1 cellular context compared by ENCODE assay signal in the genomic region with DNA sequence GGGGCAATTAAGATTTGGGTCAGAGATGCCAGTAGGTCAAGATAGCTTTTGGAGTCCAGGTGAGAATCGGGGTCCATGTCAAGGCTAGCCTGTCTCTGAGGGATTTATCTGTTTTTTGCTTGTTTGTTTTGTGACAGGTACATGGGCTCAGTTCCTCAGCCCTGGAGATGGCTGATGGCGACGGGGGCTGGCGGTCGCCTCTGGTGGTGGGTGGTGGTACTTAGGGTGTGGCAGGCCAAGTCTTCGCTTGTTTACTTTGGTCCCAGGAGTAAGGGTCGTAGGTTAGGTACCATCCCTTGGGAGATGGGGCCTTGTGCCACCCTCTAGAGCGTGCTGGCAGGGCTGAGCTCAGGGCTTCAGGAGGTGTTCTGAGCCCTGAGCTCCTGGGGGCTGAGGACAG.
TF ChIP-seq lines count a peak whose summit lies in the region.

No MANE protein-coding gene starts in this region.

TF ChIP-seq in IMR-90, 13 proteins besides CTCF, POLR2A, EP300 and RAD21:
- TF ChIP-seq CHD1 (IDR thresholded peaks at IDR 0.05; ENCODE audit: low read depth, low read length) (no peak), MXI1 (IDR thresholded peaks at IDR 0.05; ENCODE audit: borderline replicate concordance, low read depth, low read length) (no peak), SMC3 (IDR thresholded peaks at IDR 0.05; ENCODE audit: low read depth, low read length) (no peak), BHLHE40 (IDR thresholded peaks at IDR 0.05; ENCODE audit: low read depth, low read length) (no peak), CEBPB (IDR thresholded peaks at IDR 0.05; ENCODE audit: low read depth, low read length) (no peak), FOS (IDR thresholded peaks at IDR 0.05; ENCODE audit: low read depth, low read length) (no peak), RCOR1 (IDR thresholded peaks at IDR 0.05; ENCODE audit: insufficient replicate concordance, low read length) (no peak), MAFK (IDR thresholded peaks at IDR 0.05; ENCODE audit: low read depth, low read length) (no peak), RFX5 (IDR thresholded peaks at IDR 0.05; ENCODE audit: low read depth, low read length) (no peak), NFE2L2 (IDR thresholded peaks at IDR 0.05; ENCODE audit: low read depth, low read length) (no peak)
- TF ChIP-seq, protein P1, sequence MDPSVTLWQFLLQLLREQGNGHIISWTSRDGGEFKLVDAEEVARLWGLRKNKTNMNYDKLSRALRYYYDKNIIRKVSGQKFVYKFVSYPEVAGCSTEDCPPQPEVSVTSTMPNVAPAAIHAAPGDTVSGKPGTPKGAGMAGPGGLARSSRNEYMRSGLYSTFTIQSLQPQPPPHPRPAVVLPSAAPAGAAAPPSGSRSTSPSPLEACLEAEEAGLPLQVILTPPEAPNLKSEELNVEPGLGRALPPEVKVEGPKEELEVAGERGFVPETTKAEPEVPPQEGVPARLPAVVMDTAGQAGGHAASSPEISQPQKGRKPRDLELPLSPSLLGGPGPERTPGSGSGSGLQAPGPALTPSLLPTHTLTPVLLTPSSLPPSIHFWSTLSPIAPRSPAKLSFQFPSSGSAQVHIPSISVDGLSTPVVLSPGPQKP (IDR thresholded peaks at IDR 0.05; ENCODE audit: borderline replicate concordance, low read depth, low read length), result no peak
- TF ChIP-seq, protein P2, sequence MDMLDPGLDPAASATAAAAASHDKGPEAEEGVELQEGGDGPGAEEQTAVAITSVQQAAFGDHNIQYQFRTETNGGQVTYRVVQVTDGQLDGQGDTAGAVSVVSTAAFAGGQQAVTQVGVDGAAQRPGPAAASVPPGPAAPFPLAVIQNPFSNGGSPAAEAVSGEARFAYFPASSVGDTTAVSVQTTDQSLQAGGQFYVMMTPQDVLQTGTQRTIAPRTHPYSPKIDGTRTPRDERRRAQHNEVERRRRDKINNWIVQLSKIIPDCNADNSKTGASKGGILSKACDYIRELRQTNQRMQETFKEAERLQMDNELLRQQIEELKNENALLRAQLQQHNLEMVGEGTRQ (IDR thresholded peaks at IDR 0.05; ENCODE audit: low read depth, low read length), result no peak
